In genomic region chr3:186452517-186452916, GRCh38 we compare ENCODE assay signal across 12 cellular contexts.
DNase-seq lines count a peak whose midpoint lies in the region; ATAC-seq, FAIRE-seq and TF ChIP-seq lines count a peak whose summit lies in the region.
"Had no signal": no experiment of that assay in that cellular context is flagged by ENCODE, and none has a peak within 500 bp of the region (broad histone marks: within the 10 kb centered on the region; RNA-seq: fewer than 3 reads in every experiment).

No MANE protein-coding gene starts in this region.

- no peaks in the 10 kb centered on the region for H3K36me3 Mint-ChIP-seq in CD8-positive, alpha-beta memory T cell
- H3K36me3 Mint-ChIP-seq in activated CD8-positive, alpha-beta memory T cell treated with anti-CD3 and anti-CD28 coated beads, Interleukin-2, amount 10 ng/mL, durations not matched to agents 7 days and 5 days, result no peaks in the 10 kb centered on the region
- H3K36me3 Mint-ChIP-seq: type B pancreatic cell had no signal

- H3K27me3 ChIP-seq in GM23248 (replicated peaks; ENCODE audit: insufficient read depth) (peaks cover 66% of the 10 kb centered on the region), smooth muscle cell (ENCODE audit: low read depth) (no peaks in the 10 kb centered on the region)
- no peaks in the 10 kb centered on the region for H3K27me3 ChIP-seq in CD8-positive, alpha-beta memory T cell (ENCODE audit: insufficient read depth, low read length, poor library complexity, severe bottlenecking)
- H3K27me3 ChIP-seq: cardiac muscle cell, heart left ventricle had no signal

- H3F3A ChIP-seq in GM23248 (ENCODE audit: insufficient read depth) (0 out of 2 replicates have a peak, but pooled peaks cover 5% of the 10 kb centered on the region), smooth muscle cell (ENCODE audit: low read depth) (no peaks in the 10 kb centered on the region)

- TF ChIP-seq CTCF in fibroblast of mammary gland (conservative IDR thresholded peaks at IDR 0.05; ENCODE audit: control insufficient read depth, insufficient read depth, low read depth, low read length) (no peak), smooth muscle cell (IDR thresholded peaks at IDR 0.05; ENCODE audit: borderline replicate concordance, insufficient read depth, poor library complexity, severe bottlenecking) (no peak)

- H3K36me3 ChIP-seq in GM23248 (ENCODE audit: low read depth), result no peaks in the 10 kb centered on the region
- no peaks in the 10 kb centered on the region for H3K36me3 ChIP-seq in smooth muscle cell (ENCODE audit: low read depth)
- H3K36me3 ChIP-seq in CD8-positive, alpha-beta memory T cell (ENCODE audit: insufficient read depth, low read length), result no peaks in the 10 kb centered on the region
- H3K36me3 ChIP-seq: cardiac muscle cell, heart left ventricle had no signal

- WGBS in GM23248 (ENCODE audit: low coverage in 1 of 2, low lambda C conversion rate in 2 of 2, missing lambda C conversion rate in 2 of 2), 2 experiments, result 26 to 38% methylated on average over 8 of the region's 8 CpGs
- 55% methylated on average over 8 of the region's 8 CpGs for WGBS in smooth muscle cell (ENCODE audit: low lambda C conversion rate)

- H4K20me1 ChIP-seq in GM23248 (ENCODE audit: insufficient read depth) (no peaks in the 10 kb centered on the region), smooth muscle cell (ENCODE audit: low read depth) (no peaks in the 10 kb centered on the region)

- in situ Hi-C loops in GM23248 (cut with MboI), result no loop called here

- H3K79me2 ChIP-seq in GM23248 (ENCODE audit: insufficient read depth), result no peaks in the 10 kb centered on the region
- no peaks in the 10 kb centered on the region for H3K79me2 ChIP-seq in smooth muscle cell (ENCODE audit: low read depth)

- H2AFZ ChIP-seq in GM23248 (no peak overlapping the region), smooth muscle cell (ENCODE audit: low read depth) (no peak overlapping the region)

- peaks cover 4 to 5% of the 10 kb centered on the region in 2 donors for H3K27me3 Mint-ChIP-seq in CD8-positive, alpha-beta memory T cell
- H3K27me3 Mint-ChIP-seq in activated CD8-positive, alpha-beta memory T cell treated with anti-CD3 and anti-CD28 coated beads, Interleukin-2, amount 10 ng/mL, durations not matched to agents 7 days and 5 days, result peaks cover 11% of the 10 kb centered on the region
- H3K27me3 Mint-ChIP-seq: activated T-cell treated with anti-CD3 and anti-CD28 coated beads, Interleukin-2, amount 50 U/mL, for 24 hours had no signal

- peak; percentile 90 for DNase-seq in GM23248
- peak; percentile 91 for DNase-seq in RCC 7860 (ENCODE audit: low spot score)
- DNase-seq in fibroblast of mammary gland (ENCODE audit: low read depth), result peak; percentile 91
- peak; percentile 11 for DNase-seq in smooth muscle cell (lab: John Stamatoyannopoulos, UW; ENCODE audit: unreplicated experiment)
- DNase-seq in CD8-positive, alpha-beta memory T cell, result no peak
- no peak for DNase-seq in cardiac septum (ENCODE audit: low spot score)
- no peak for DNase-seq in activated CD8-positive, alpha-beta memory T cell treated with anti-CD3 and anti-CD28 coated beads, Interleukin-2, amount 10 ng/mL, durations not matched to agents 7 days and 5 days
- DNase-seq: activated T-cell treated with anti-CD3 and anti-CD28 coated beads, Interleukin-2, amount 50 U/mL, for 24 hours; heart left ventricle; NCI-H2029 treated with DMSO at 0.1 percent for 48 hours had no signal

- CTCF ChIA-PET in CD8-positive, alpha-beta memory T cell (lab: Charles Lee), result no interaction called here
- CTCF ChIA-PET in activated CD8-positive, alpha-beta memory T cell treated with anti-CD3 and anti-CD28 coated beads, Interleukin-2, amount 10 ng/mL, durations not matched to agents 7 days and 5 days (lab: Charles Lee), result no interaction called here

- H3K4me2 ChIP-seq in GM23248 (ENCODE audit: unreplicated experiment), result no peak overlapping the region
- H3K4me2 ChIP-seq in smooth muscle cell, result peak overlapping the region; percentile 50

- intact Hi-C loops in cardiac septum (cut with DNase I), result no loop called here

- H3K9ac ChIP-seq in GM23248, result no peak overlapping the region
- H3K9ac ChIP-seq in smooth muscle cell (ENCODE audit: low read depth), result no peak overlapping the region

- peaks cover 12% of the 10 kb centered on the region for H3K4me1 ChIP-seq in GM23248 (ENCODE audit: insufficient read depth)
- peaks cover 36% of the 10 kb centered on the region for H3K4me1 ChIP-seq in smooth muscle cell (ENCODE audit: low read depth)
- H3K4me1 ChIP-seq in CD8-positive, alpha-beta memory T cell (ENCODE audit: insufficient read depth, low read length), result no peaks in the 10 kb centered on the region
- H3K4me1 ChIP-seq: heart left ventricle had no signal

- H3K4me3 ChIP-seq in GM23248, result no peak overlapping the region
- H3K4me3 ChIP-seq in fibroblast of mammary gland (ENCODE audit: control insufficient read depth, low read depth, low read length), result no peak overlapping the region
- no peak overlapping the region for H3K4me3 ChIP-seq in smooth muscle cell
- no peak overlapping the region for H3K4me3 ChIP-seq in CD8-positive, alpha-beta memory T cell (ENCODE audit: low read length)
- H3K4me3 ChIP-seq: cardiac muscle cell, heart left ventricle had no signal

- POLR2A ChIA-PET in CD8-positive, alpha-beta memory T cell (lab: Charles Lee), result no interaction called here

- H3K9me3 ChIP-seq in GM23248 (ENCODE audit: low read depth) (no peaks in the 10 kb centered on the region), smooth muscle cell (replicated peaks; ENCODE audit: low read depth) (no peaks in the 10 kb centered on the region)
- H3K9me3 ChIP-seq in CD8-positive, alpha-beta memory T cell (ENCODE audit: low read length), result no peaks in the 10 kb centered on the region
- H3K9me3 ChIP-seq: heart left ventricle had no signal

- no peaks in the 10 kb centered on the region for H3K4me1 Mint-ChIP-seq in CD8-positive, alpha-beta memory T cell
- H3K4me1 Mint-ChIP-seq in activated CD8-positive, alpha-beta memory T cell treated with anti-CD3 and anti-CD28 coated beads, Interleukin-2, amount 10 ng/mL, durations not matched to agents 7 days and 5 days, result no peaks in the 10 kb centered on the region

- H3K27ac Mint-ChIP-seq in CD8-positive, alpha-beta memory T cell, result no peak overlapping the region
- no peak overlapping the region for H3K27ac Mint-ChIP-seq in activated CD8-positive, alpha-beta memory T cell treated with anti-CD3 and anti-CD28 coated beads, Interleukin-2, amount 10 ng/mL, durations not matched to agents 7 days and 5 days
- H3K27ac Mint-ChIP-seq: activated T-cell treated with anti-CD3 and anti-CD28 coated beads, Interleukin-2, amount 50 U/mL, for 24 hours; type B pancreatic cell had no signal

- H3K9me2 ChIP-seq in GM23248 (ENCODE audit: insufficient read depth), result no peaks in the 10 kb centered on the region

- H3K27ac ChIP-seq in GM23248 (no peak overlapping the region), smooth muscle cell (ENCODE audit: low read depth) (peak overlapping the region; percentile 58)
- no peak overlapping the region for H3K27ac ChIP-seq in CD8-positive, alpha-beta memory T cell (ENCODE audit: low read depth, low read length)
- H3K27ac ChIP-seq: cardiac muscle cell, heart left ventricle had no signal

- ATAC-seq in activated CD8-positive, alpha-beta memory T cell treated with anti-CD3 and anti-CD28 coated beads, Interleukin-2, amount 10 ng/mL, durations not matched to agents 7 days and 5 days, result no peak

- peak; percentile 94 for FAIRE-seq in RCC 7860 (lab: Jason Lieb, UNC)

- H3K9me3 Mint-ChIP-seq in CD8-positive, alpha-beta memory T cell, result no peaks in the 10 kb centered on the region
- no peaks in the 10 kb centered on the region for H3K9me3 Mint-ChIP-seq in activated CD8-positive, alpha-beta memory T cell treated with anti-CD3 and anti-CD28 coated beads, Interleukin-2, amount 10 ng/mL, durations not matched to agents 7 days and 5 days (ENCODE audit: low read depth)
- H3K9me3 Mint-ChIP-seq: activated T-cell treated with anti-CD3 and anti-CD28 coated beads, Interleukin-2, amount 50 U/mL, for 24 hours; type B pancreatic cell had no signal

- H3K4me3 Mint-ChIP-seq in CD8-positive, alpha-beta memory T cell, result no peak overlapping the region
- H3K4me3 Mint-ChIP-seq in activated CD8-positive, alpha-beta memory T cell treated with anti-CD3 and anti-CD28 coated beads, Interleukin-2, amount 10 ng/mL, durations not matched to agents 7 days and 5 days, result no peak overlapping the region
- H3K4me3 Mint-ChIP-seq: activated T-cell treated with anti-CD3 and anti-CD28 coated beads, Interleukin-2, amount 50 U/mL, for 24 hours; type B pancreatic cell had no signal

Comparison
In these comparisons a context has a peak if more than half of its experiments do, and no peak if none do; other contexts are left out.
1. DNase-seq: peak in GM23248 (single experiment), RCC 7860 (single experiment), fibroblast of mammary gland (single experiment) and smooth muscle cell (single experiment); none in CD8-positive, alpha-beta memory T cell (0 of 5), cardiac septum (single experiment) and activated CD8-positive, alpha-beta memory T cell treated with anti-CD3 and anti-CD28 coated beads, Interleukin-2, amount 10 ng/mL, durations not matched to agents 7 days and 5 days (single experiment).